Comparison of ENCODE assay signal across 20 cellular contexts in the genomic region with DNA sequence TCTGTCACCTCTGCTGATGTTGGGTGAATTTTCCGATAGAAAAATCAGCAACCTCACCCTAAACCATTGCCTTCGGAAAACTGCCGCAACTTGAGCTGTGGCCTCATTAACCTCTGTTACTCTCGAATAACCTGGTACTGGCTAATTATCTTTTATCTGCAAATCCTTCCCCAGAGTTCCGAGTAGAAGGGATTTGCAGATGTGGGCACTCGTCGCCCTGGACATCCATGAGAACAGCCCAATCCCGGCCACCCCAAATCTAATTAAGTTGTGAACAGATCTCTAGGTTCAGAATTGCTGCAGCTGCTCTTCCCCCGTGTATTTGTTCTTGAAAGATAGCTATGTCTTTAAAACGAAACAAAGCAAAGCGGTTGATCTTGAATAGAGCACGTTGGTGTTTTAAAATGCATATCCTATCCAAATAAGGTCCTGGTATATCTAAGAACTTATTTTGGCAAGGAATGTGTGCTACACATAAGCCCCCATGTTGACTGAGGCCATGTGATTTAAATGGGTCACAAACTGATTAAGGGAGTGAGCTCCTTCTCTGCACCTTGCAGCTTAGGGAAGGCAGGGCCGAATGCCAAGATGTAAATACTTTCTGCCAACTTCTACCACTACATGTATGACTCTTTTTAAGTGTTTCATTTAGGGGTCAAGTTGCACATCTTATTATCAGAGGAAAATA.
DNase-seq lines count a peak whose midpoint lies in the region; ATAC-seq and TF ChIP-seq lines count a peak whose summit lies in the region.
"Had no signal": no experiment of that assay in that cellular context is flagged by ENCODE, and none has a peak within 500 bp of the region (broad histone marks: within the 10 kb centered on the region; RNA-seq: fewer than 3 reads in every experiment).

No MANE protein-coding gene starts in this region.

- H3K9me3 ChIP-seq in GM23248 (ENCODE audit: low read depth) (no peaks in the 10 kb centered on the region), RWPE2 (ENCODE audit: severe bottlenecking) (no peaks in the 10 kb centered on the region), mesenchymal stem cell (ENCODE audit: control insufficient read depth, low read length) (no peaks in the 10 kb centered on the region), stomach smooth muscle (ENCODE audit: control insufficient read depth in 2 of 2, low read length in 2 of 2) (no peaks in the 10 kb centered on the region), trophoblast cell (ENCODE audit: insufficient read depth, low read depth, low read length) (no peaks in the 10 kb centered on the region)
- H3K9me3 ChIP-seq: Peyer's patch, spleen had no signal

- 0 out of 2 replicates have a peak, but pooled peaks cover 2% of the 10 kb centered on the region for H3K79me2 ChIP-seq in GM23248 (ENCODE audit: insufficient read depth)
- H3K79me2 ChIP-seq in trophoblast cell (ENCODE audit: control insufficient read depth, insufficient read depth, low read length, poor library complexity): no peaks in the 10 kb centered on the region

- H3K4me1 Mint-ChIP-seq in stimulated activated naive B cell treated with anti-CD40 and anti-IgM and Interleukin-4, amounts not matched to agents 10 μg/mL and 1 μg/mL and 100 μg/mL, for 72 hours: peaks cover 8 to 13% of the 10 kb centered on the region in 2 donors

- H3K36me3 ChIP-seq in GM23248 (ENCODE audit: low read depth) (peaks cover 23% of the 10 kb centered on the region), RWPE2 (ENCODE audit: low read depth) (peaks cover 22% of the 10 kb centered on the region), mesenchymal stem cell (ENCODE audit: control insufficient read depth in 1 of 2, insufficient read depth in 2 of 2, low read depth in 1 of 2, low read length in 2 of 2) (peaks cover 29 to 87% of the 10 kb centered on the region in 2 experiments), stomach smooth muscle (ENCODE audit: control insufficient read depth in 2 of 2, insufficient read depth in 2 of 2, low read length in 2 of 2) (peaks cover 7 to 17% of the 10 kb centered on the region in 2 donors), trophoblast cell (ENCODE audit: control insufficient read depth in 1 of 2, insufficient read depth in 2 of 2, low read length in 2 of 2) (no peaks in the 10 kb centered on the region)
- H3K36me3 ChIP-seq: Peyer's patch, spleen had no signal

- H3K4ac ChIP-seq in mesenchymal stem cell (ENCODE audit: low read depth in 1 of 2, low read length in 2 of 2) (no peak overlapping the region), trophoblast cell (ENCODE audit: low read depth, low read length) (no peak overlapping the region)

- peak overlapping the region; percentile 66 for H2BK5ac ChIP-seq in mesenchymal stem cell (ENCODE audit: low read depth, low read length, poor library complexity, severe bottlenecking)
- no peak overlapping the region for H2BK5ac ChIP-seq in trophoblast cell (ENCODE audit: low read depth, low read length, poor library complexity)

- H3K36me3 Mint-ChIP-seq in stimulated activated naive B cell treated with anti-CD40 and anti-IgM and Interleukin-4, amounts not matched to agents 10 μg/mL and 1 μg/mL and 100 μg/mL, for 72 hours: peaks cover 0 to 4% of the 10 kb centered on the region in 2 donors
- H3K36me3 Mint-ChIP-seq: activated naive CD8-positive, alpha-beta T cell; naive thymus-derived CD8-positive, alpha-beta T cell had no signal

- in situ Hi-C loops in GM23248 (cut with MboI): no loop called here

- H2AK5ac ChIP-seq in mesenchymal stem cell (ENCODE audit: low read length, severe bottlenecking) (peak overlapping the region; percentile 86), trophoblast cell (ENCODE audit: low read length) (no peak overlapping the region)

- H4K12ac ChIP-seq in trophoblast cell (ENCODE audit: low read depth, low read length): no peak overlapping the region

- DNase-seq in GM23248 (peak; percentile 16), RWPE2 (ENCODE audit: low spot score) (no peak), mesenchymal stem cell (no peak), epidermal melanocyte (ENCODE audit: insufficient read length, low spot score) (no peak), trophoblast cell (no peak)
- no peak for DNase-seq in stimulated activated naive B cell treated with anti-CD40 and anti-IgM and Interleukin-4, amounts not matched to agents 10 μg/mL and 1 μg/mL and 100 μg/mL, for 72 hours
- DNase-seq: activated CD8-positive, alpha-beta T cell treated with anti-CD3 and anti-CD28 coated beads, Interleukin-2, amount 10 ng/mL, durations not matched to agents 7 days and 5 days; activated T-cell treated with anti-CD3 and anti-CD28 coated beads, Interleukin-2, amount 50 U/mL, for 48 hours; hypothalamus; naive thymus-derived CD8-positive, alpha-beta T cell; NCI-H2171; NCI-H748 treated with DMSO at 0.1 percent for 48 hours; spleen; stimulated activated CD8-positive, alpha-beta memory T cell treated with anti-CD3 and anti-CD28 coated beads, Interleukin-4, amount 100 ng/mL, for 48 hours had no signal

- H3K79me1 ChIP-seq in mesenchymal stem cell (replicated peaks; ENCODE audit: low read length, poor library complexity, severe bottlenecking) (peaks cover 4% of the 10 kb centered on the region), trophoblast cell (ENCODE audit: low read length) (no peaks in the 10 kb centered on the region)

- H4K20me1 ChIP-seq in GM23248 (ENCODE audit: insufficient read depth): no peaks in the 10 kb centered on the region

- H3K27ac Mint-ChIP-seq in stimulated activated naive B cell treated with anti-CD40 and anti-IgM and Interleukin-4, amounts not matched to agents 10 μg/mL and 1 μg/mL and 100 μg/mL, for 72 hours: no peak overlapping the region
- H3K27ac Mint-ChIP-seq: activated CD8-positive, alpha-beta T cell treated with anti-CD3 and anti-CD28 coated beads, Interleukin-2, amount 10 ng/mL, durations not matched to agents 7 days and 5 days; activated naive CD8-positive, alpha-beta T cell; B cell had no signal

- H3K27me3 ChIP-seq in GM23248 (replicated peaks; ENCODE audit: insufficient read depth): no peaks in the 10 kb centered on the region
- H3K27me3 ChIP-seq in RWPE2 (ENCODE audit: insufficient read depth, poor library complexity, severe bottlenecking): no peaks in the 10 kb centered on the region
- no peaks in the 10 kb centered on the region for H3K27me3 ChIP-seq in mesenchymal stem cell (ENCODE audit: control insufficient read depth in 1 of 2, insufficient read depth in 1 of 2, low read length in 2 of 2)
- H3K27me3 ChIP-seq in stomach smooth muscle (ENCODE audit: control insufficient read depth in 1 of 2, insufficient read depth in 2 of 2, low read length in 2 of 2): no peaks in the 10 kb centered on the region
- H3K27me3 ChIP-seq in trophoblast cell (ENCODE audit: insufficient read depth, low read length): no peaks in the 10 kb centered on the region
- H3K27me3 ChIP-seq: Peyer's patch, spleen had no signal

- 0 out of 2 replicates have a peak overlapping the region, but pooled peaks have one; percentile 62 for H3K27ac ChIP-seq in GM23248
- H3K27ac ChIP-seq in RWPE2 (ENCODE audit: poor library complexity, severe bottlenecking): peak overlapping the region; percentile 54
- H3K27ac ChIP-seq in mesenchymal stem cell (ENCODE audit: low read length, poor library complexity, severe bottlenecking): peak overlapping the region; percentile 98
- H3K27ac ChIP-seq in stomach smooth muscle (ENCODE audit: low read length): peak overlapping the region; percentile 64
- H3K27ac ChIP-seq in trophoblast cell (ENCODE audit: low read depth, low read length): no peak overlapping the region
- H3K27ac ChIP-seq: coronary artery, SK-N-MC, spleen had no signal

- no peak for ATAC-seq in RWPE2 (ENCODE audit: low read depth)
- no peak for ATAC-seq in stimulated activated naive B cell treated with anti-CD40 and anti-IgM and Interleukin-4, amounts not matched to agents 10 μg/mL and 1 μg/mL and 100 μg/mL, for 72 hours (replicated peaks)
- ATAC-seq: activated CD8-positive, alpha-beta T cell treated with anti-CD3 and anti-CD28 coated beads, Interleukin-2, amount 10 ng/mL, durations not matched to agents 7 days and 5 days; naive thymus-derived CD8-positive, alpha-beta T cell had no signal

- H3K4me2 ChIP-seq in GM23248 (ENCODE audit: unreplicated experiment): no peak overlapping the region
- no peak overlapping the region for H3K4me2 ChIP-seq in mesenchymal stem cell (ENCODE audit: low read length, poor library complexity, severe bottlenecking)
- no peak overlapping the region for H3K4me2 ChIP-seq in trophoblast cell (ENCODE audit: low read length)

- H3K9ac ChIP-seq in GM23248: no peak overlapping the region
- H3K9ac ChIP-seq in mesenchymal stem cell (ENCODE audit: low read length): no peak overlapping the region
- H3K9ac ChIP-seq in stomach smooth muscle (ENCODE audit: low read length in 2 of 2): peak overlapping the region in 1 of 2 donors; percentile 42
- H3K9ac ChIP-seq in trophoblast cell (ENCODE audit: low read length): no peak overlapping the region

- H3K18ac ChIP-seq in mesenchymal stem cell (ENCODE audit: low read depth in 1 of 2, low read length in 2 of 2) (no peak overlapping the region), trophoblast cell (ENCODE audit: low read length) (no peak overlapping the region)

- H2BK120ac ChIP-seq in mesenchymal stem cell (ENCODE audit: low read depth, low read length): no peak overlapping the region
- H2BK120ac ChIP-seq in trophoblast cell (ENCODE audit: insufficient read depth, low read length, poor library complexity): no peak overlapping the region

- 91 to 92% methylated on average over 13 of the region's 13 CpGs for WGBS in GM23248 (ENCODE audit: low coverage in 1 of 2, low lambda C conversion rate in 2 of 2, missing lambda C conversion rate in 2 of 2), 2 experiments
- WGBS in mesenchymal stem cell: 96% methylated on average over 11 of the region's 13 CpGs
- no CpG with 5 or more reads among the region's 13 CpGs for WGBS in trophoblast cell (ENCODE audit: extremely low coverage, insufficient coverage, insufficient read length)

- H4K8ac ChIP-seq in mesenchymal stem cell (ENCODE audit: low read length) (no peak overlapping the region), trophoblast cell (ENCODE audit: low read depth, low read length) (no peak overlapping the region)

- H3K14ac ChIP-seq in mesenchymal stem cell (ENCODE audit: low read length in 2 of 2): no peak overlapping the region
- H3K14ac ChIP-seq in trophoblast cell (ENCODE audit: low read length): no peak overlapping the region

- H3K23ac ChIP-seq in mesenchymal stem cell (ENCODE audit: low read length in 2 of 2) (no peak overlapping the region), trophoblast cell (ENCODE audit: low read length) (no peak overlapping the region)

- H3K4me3 ChIP-seq in GM23248 (no peak overlapping the region), RWPE2 (ENCODE audit: severe bottlenecking) (no peak overlapping the region), mesenchymal stem cell (ENCODE audit: insufficient read depth in 1 of 2, low read depth in 1 of 2, low read length in 2 of 2) (no peak overlapping the region), stomach smooth muscle (ENCODE audit: low read length in 2 of 2) (peak overlapping the region; percentile 6 to 52), trophoblast cell (ENCODE audit: low read depth, low read length) (no peak overlapping the region)
- H3K4me3 ChIP-seq: coronary artery, Peyer's patch, SK-N-MC, spleen had no signal

- H3K9me3 Mint-ChIP-seq in stimulated activated naive B cell treated with anti-CD40 and anti-IgM and Interleukin-4, amounts not matched to agents 10 μg/mL and 1 μg/mL and 100 μg/mL, for 72 hours: no peaks in the 10 kb centered on the region
- H3K9me3 Mint-ChIP-seq: naive thymus-derived CD8-positive, alpha-beta T cell had no signal

- no peaks in the 10 kb centered on the region for H3K27me3 Mint-ChIP-seq in stimulated activated naive B cell treated with anti-CD40 and anti-IgM and Interleukin-4, amounts not matched to agents 10 μg/mL and 1 μg/mL and 100 μg/mL, for 72 hours
- H3K27me3 Mint-ChIP-seq: activated naive CD8-positive, alpha-beta T cell; B cell had no signal

- H4K91ac ChIP-seq in mesenchymal stem cell (ENCODE audit: low read length) (no peak overlapping the region), trophoblast cell (ENCODE audit: low read depth, low read length) (no peak overlapping the region)

- no peak overlapping the region for H2BK15ac ChIP-seq in mesenchymal stem cell (ENCODE audit: low read depth, poor library complexity, severe bottlenecking)

- no peaks in the 10 kb centered on the region for H3K9me2 ChIP-seq in GM23248 (ENCODE audit: insufficient read depth)

- no peak for TF ChIP-seq CTCF in RWPE2 (IDR thresholded peaks at IDR 0.05; ENCODE audit: poor library complexity, severe bottlenecking)

- H2AFZ ChIP-seq in GM23248: no peak overlapping the region
- H2AFZ ChIP-seq in mesenchymal stem cell (ENCODE audit: low read depth, low read length): no peak overlapping the region
- no peak overlapping the region for H2AFZ ChIP-seq in trophoblast cell (ENCODE audit: insufficient read depth, low read length, poor library complexity)

- H3K4me3 Mint-ChIP-seq in stimulated activated naive B cell treated with anti-CD40 and anti-IgM and Interleukin-4, amounts not matched to agents 10 μg/mL and 1 μg/mL and 100 μg/mL, for 72 hours: no peak overlapping the region
- H3K4me3 Mint-ChIP-seq: activated CD8-positive, alpha-beta T cell treated with anti-CD3 and anti-CD28 coated beads, Interleukin-2, amount 10 ng/mL, durations not matched to agents 7 days and 5 days; activated naive CD8-positive, alpha-beta T cell; B cell; naive thymus-derived CD8-positive, alpha-beta T cell had no signal

- H3F3A ChIP-seq in GM23248 (ENCODE audit: insufficient read depth): peaks cover 53% of the 10 kb centered on the region

- H2BK12ac ChIP-seq in mesenchymal stem cell (ENCODE audit: low read length in 2 of 2): no peak overlapping the region
- H2BK12ac ChIP-seq in trophoblast cell (ENCODE audit: low read length): no peak overlapping the region

- H3K4me1 ChIP-seq in GM23248 (ENCODE audit: insufficient read depth) (peaks cover 47% of the 10 kb centered on the region), RWPE2 (ENCODE audit: insufficient read depth, poor library complexity, severe bottlenecking) (peaks cover 25% of the 10 kb centered on the region), mesenchymal stem cell (ENCODE audit: control insufficient read depth, insufficient read depth, low read depth, low read length) (peaks cover 38% of the 10 kb centered on the region), stomach smooth muscle (ENCODE audit: control insufficient read depth, insufficient read depth, low read length) (peaks cover 61% of the 10 kb centered on the region), trophoblast cell (ENCODE audit: control insufficient read depth in 1 of 2, insufficient read depth in 2 of 2, low read length in 2 of 2) (peaks cover 9 to 13% of the 10 kb centered on the region in 2 experiments)
- H3K4me1 ChIP-seq: spleen had no signal

Comparison
In these comparisons a context has a peak if more than half of its experiments do, and no peak if none do; other contexts are left out.
1. H3K4me3 ChIP-seq: peak in stomach smooth muscle (2 of 2); none in GM23248 (single experiment), RWPE2 (single experiment), mesenchymal stem cell (0 of 2) and trophoblast cell (single experiment).